Comparison of ENCODE assay signal across 11 cellular contexts in genomic region chr1:56967900-56968832, GRCh38. TPM values are rescaled to one million over a fixed set of nuclear protein-coding genes. Genes with fewer than 3 reads are reported as not detected.
DNase-seq lines count a peak whose midpoint lies in the region; ATAC-seq, FAIRE-seq and TF ChIP-seq lines count a peak whose summit lies in the region.
"Had no signal": no experiment of that assay in that cellular context is flagged by ENCODE, and none has a peak within 500 bp of the region (broad histone marks: within the 10 kb centered on the region; RNA-seq: fewer than 3 reads in every experiment).

No MANE protein-coding gene starts in this region.

- H3K27ac ChIP-seq in 22Rv1 (no peak overlapping the region), RWPE1 (no peak overlapping the region)

- CTCF ChIA-PET in RWPE1 (lab: Yijun Ruan, JAX), result no interaction called here

- peak; percentile 85 for TF ChIP-seq CTCF in 22Rv1 (IDR thresholded peaks at IDR 0.05)
- no peak; the same call in 1 of the 2 replicates for TF ChIP-seq CTCF in RWPE1 (conservative IDR thresholded peaks at IDR 0.05; ENCODE audit: low read depth)

- peak; percentile 48 for DNase-seq in EL
- peak; percentile 20 for DNase-seq in RWPE1 (ENCODE audit: low spot score)
- DNase-seq in left ventricle myocardium superior, result peak; percentile 35
- DNase-seq in RCC 7860 (ENCODE audit: low spot score), result no peak
- no peak for DNase-seq in NOMO-1 treated with DMSO at 0.1 percent for 48 hours (lab: John Stamatoyannopoulos, UW; ENCODE audit: unreplicated experiment)
- no peak for DNase-seq in activated naive CD4-positive, alpha-beta T cell treated with Interleukin-2 at 50 U/mL for 16 hours
- no peak for DNase-seq in MV-4-11 (lab: John Stamatoyannopoulos, UW)
- DNase-seq: cerebellar nuclear complex had no signal

- intact Hi-C loops in left ventricle myocardium superior (cut with micrococcal nuclease), result no loop called here

- POLR2A ChIA-PET in RWPE1 (lab: Yijun Ruan, JAX; ENCODE audit: low non-redundant PET), result no interaction called here

- no peak for ATAC-seq in left ventricle myocardium superior

- FAIRE-seq in RCC 7860 (lab: Jason Lieb, UNC), result no peak
- FAIRE-seq: GM12891 had no signal

RNA-seq across cellular contexts. Expression of gene C8B, which starts 2.4 kb away (rescaled TPM):
- total RNA-seq in left ventricle myocardium superior, result not detected
- total RNA-seq: omental fat pad had no signal

Comparison
In these comparisons a context has a peak if more than half of its experiments do, and no peak if none do; other contexts are left out.
1. DNase-seq: peak in EL (single experiment), RWPE1 (single experiment) and left ventricle myocardium superior (single experiment); none in RCC 7860 (single experiment), NOMO-1 treated with DMSO at 0.1 percent for 48 hours (single experiment), activated naive CD4-positive, alpha-beta T cell treated with Interleukin-2 at 50 U/mL for 16 hours (single experiment) and MV-4-11 (single experiment).